Comparison of ENCODE assay signal across 8 cellular contexts in genomic region chr7:99472561-99473314, GRCh38. TPM values are rescaled to one million over a fixed set of nuclear protein-coding genes. Genes with fewer than 3 reads are reported as not detected.
A peak's percentile ranks its signal among the peaks of the same experiment; 100 is the strongest.
DNase-seq lines count a peak whose midpoint lies in the region; ATAC-seq and TF ChIP-seq lines count a peak whose summit lies in the region.

Gene ZNF789 (plus strand): TSS chr7:99472890. CDS start chr7:99476457, 3,567 bp downstream.

- H3K9me3 Mint-ChIP-seq in endothelial cell (ENCODE audit: unreplicated experiment) (no peaks in the 10 kb centered on the region), mesothelial cell of epicardium (no peaks in the 10 kb centered on the region)

- no peaks in the 10 kb centered on the region for H3K27me3 ChIP-seq in OCI-LY3 (ENCODE audit: low read depth, low read length)

- TF ChIP-seq CTCF in OCI-LY3 (IDR thresholded peaks at IDR 0.05; ENCODE audit: low read depth, low read length) (no peak), endothelial cell (IDR thresholded peaks at IDR 0.05; ENCODE audit: unreplicated experiment) (no peak), mesothelial cell of epicardium (IDR thresholded peaks at IDR 0.05; ENCODE audit: unreplicated experiment) (no peak)

- peak; percentile 96 for ATAC-seq in GM21515 (IDR thresholded peaks at IDR 0.05; ENCODE audit: unreplicated experiment)

- no peaks in the 10 kb centered on the region for H4K20me1 ChIP-seq in OCI-LY3 (ENCODE audit: insufficient read depth, low read length)

- H3K27ac Mint-ChIP-seq in endothelial cell (ENCODE audit: unreplicated experiment): peak within 1 kb of the TSS; percentile 96
- peak within 1 kb of the TSS; percentile 95 for H3K27ac Mint-ChIP-seq in mesothelial cell of epicardium

- H3K4me3 ChIP-seq in OCI-LY3 (ENCODE audit: low read length): peak within 1 kb of the TSS; percentile 90

- H3K4me2 ChIP-seq in OCI-LY3 (ENCODE audit: low read length): peak within 1 kb of the TSS; percentile 66

- H3K4me1 Mint-ChIP-seq in endothelial cell (ENCODE audit: unreplicated experiment) (peaks cover 6% of the 10 kb centered on the region), mesothelial cell of epicardium (peaks cover 9% of the 10 kb centered on the region)

- peaks cover 9% of the 10 kb centered on the region; the same call in 1 of the 2 replicates for H3K4me1 ChIP-seq in OCI-LY3 (ENCODE audit: low read length)

- peak; percentile 99 for DNase-seq in D341Med (ENCODE audit: low spot score)
- DNase-seq in HuH-7 (ENCODE audit: low spot score): peak; percentile 99
- DNase-seq in activated CD8-positive, alpha-beta memory T cell treated with anti-CD3 and anti-CD28 coated beads, Interleukin-2, amount 50 U/mL, for 48 hours: peak; percentile 98
- peak; percentile 98 for DNase-seq in endothelial cell (ENCODE audit: low spot score)
- peak; percentile 97 to 98 for DNase-seq in mesothelial cell of epicardium (ENCODE audit: low spot score in 2 of 2, unreplicated experiment in 2 of 2)
- peak; percentile 97 for DNase-seq in stimulated activated CD8-positive, alpha-beta memory T cell treated with anti-CD3 and anti-CD28 coated beads, Interleukin-15, amount 100 ng/mL, for 48 hours (ENCODE audit: low read depth in 2 of 2)

- H3K27ac ChIP-seq in OCI-LY3 (ENCODE audit: low read length): peak within 1 kb of the TSS; percentile 67

- peak within 1 kb of the TSS; percentile 82 for H2AFZ ChIP-seq in OCI-LY3 (ENCODE audit: low read depth, low read length)

- peak within 1 kb of the TSS; percentile 82 for H3K9ac ChIP-seq in OCI-LY3 (ENCODE audit: low read length)

- H3K27me3 Mint-ChIP-seq in endothelial cell (ENCODE audit: unreplicated experiment) (peaks cover 13% of the 10 kb centered on the region), mesothelial cell of epicardium (ENCODE audit: low read depth) (peaks cover 17% of the 10 kb centered on the region)

- H3K9me3 ChIP-seq in OCI-LY3 (ENCODE audit: insufficient read depth, low read length): no peaks in the 10 kb centered on the region

- H3K4me3 Mint-ChIP-seq in endothelial cell (ENCODE audit: unreplicated experiment) (peak within 1 kb of the TSS; percentile 100), mesothelial cell of epicardium (peak within 1 kb of the TSS; percentile 91)

- H3K36me3 Mint-ChIP-seq in endothelial cell (ENCODE audit: low read depth, unreplicated experiment): peaks cover 15% of the 10 kb centered on the region
- H3K36me3 Mint-ChIP-seq in mesothelial cell of epicardium: peaks cover 9% of the 10 kb centered on the region

- peaks cover 9% of the 10 kb centered on the region for H3K36me3 ChIP-seq in OCI-LY3 (replicated peaks; ENCODE audit: low read depth, low read length)

- peaks cover 50% of the 10 kb centered on the region for H3K79me2 ChIP-seq in OCI-LY3 (ENCODE audit: low read length)

RNA-seq across cellular contexts. Expression of gene ZNF789, which starts in this region (rescaled TPM):
- total RNA-seq in endothelial cell (ENCODE audit: unreplicated experiment) (17.1 TPM), mesothelial cell of epicardium (24.9 to 27.2 TPM (median 27.0 TPM) in 3 replicates)

Comparison
In these comparisons a context has a peak if more than half of its experiments do, and no peak if none do; other contexts are left out.
1. Peak in every context shown above with its lines: DNase-seq, ATAC-seq, H3K4me3 ChIP-seq and H3K27ac ChIP-seq.